22 cellular contexts compared by ENCODE assay signal in genomic region chr15:35071071-35071470, GRCh38. TPM values are rescaled to one million over a fixed set of nuclear protein-coding genes. Genes with fewer than 3 reads are reported as not detected.
"Had no signal": no experiment of that assay in that cellular context is flagged by ENCODE, and none has a peak within 500 bp of the region (broad histone marks: within the 10 kb centered on the region; RNA-seq: fewer than 3 reads in every experiment).

No MANE protein-coding gene starts in this region.

- H3K36me3 ChIP-seq: vagina had no signal

- H3K4me3 Mint-ChIP-seq: activated CD4-positive, alpha-beta memory T cell treated with anti-CD3 and anti-CD28 coated beads for 36 hours; brain; naive thymus-derived CD4-positive, alpha-beta T cell; neural crest cell had no signal

- H3K27me3 ChIP-seq: foreskin keratinocyte, testis, vagina had no signal

- FAIRE-seq: kidney had no signal

- H3K36me3 Mint-ChIP-seq: activated CD4-positive, alpha-beta memory T cell treated with anti-CD3 and anti-CD28 coated beads for 36 hours; brain; naive thymus-derived CD4-positive, alpha-beta T cell had no signal

- DNase-seq: activated CD4-positive, alpha-beta memory T cell treated with anti-CD3 and anti-CD28 coated beads for 36 hours; activated CD4-positive, alpha-beta T cell treated with anti-CD3 and anti-CD28 coated beads for 48 hours; activated CD4-positive, CD25-positive, alpha-beta regulatory T cell; activated naive CD4-positive, alpha-beta T cell treated with anti-CD3 and anti-CD28 coated beads, Interleukin-2, amount 50 U/mL, for 16 hours; activated T-cell treated with anti-CD3 and anti-CD28 coated beads, Interleukin-2, amount 50 U/mL, for 48 hours; aorta; effector memory CD4-positive, alpha-beta T cell; foreskin keratinocyte; kidney; naive thymus-derived CD4-positive, alpha-beta T cell; stimulated activated CD4-positive, alpha-beta T cell treated with anti-CD3 and anti-CD28 coated beads, Interleukin-4, amount 100 ng/mL, for 1 hour; stimulated activated naive CD4-positive, alpha-beta T cell; T-helper 9 cell; testis had no signal

- H3K4me1 Mint-ChIP-seq: naive thymus-derived CD4-positive, alpha-beta T cell had no signal

- H3K27ac Mint-ChIP-seq: activated CD4-positive, alpha-beta memory T cell treated with anti-CD3 and anti-CD28 coated beads for 36 hours; brain; naive thymus-derived CD4-positive, alpha-beta T cell had no signal

- H3K4me1 ChIP-seq: foreskin keratinocyte, testis had no signal

- H3K27ac ChIP-seq: foreskin keratinocyte, testis, vagina had no signal

- H3K9me3 ChIP-seq: testis, vagina had no signal

- ATAC-seq: foreskin keratinocyte; naive thymus-derived CD4-positive, alpha-beta T cell had no signal

- H3K9me3 Mint-ChIP-seq: activated CD4-positive, alpha-beta memory T cell treated with anti-CD3 and anti-CD28 coated beads for 36 hours; neural crest cell had no signal

- H3K4me3 ChIP-seq: testis, vagina had no signal

RNA-seq across cellular contexts. Expression of gene NANOGP8, which starts 14.0 kb away (rescaled TPM):
- total RNA-seq: activated CD4-positive, alpha-beta memory T cell treated with anti-CD3 and anti-CD28 coated beads for 36 hours; cardiac septum; dermis microvascular lymphatic vessel endothelial cell; foreskin keratinocyte; glomerular endothelial cell; lung microvascular endothelial cell; naive thymus-derived CD4-positive, alpha-beta T cell; neural crest cell; renal cortical epithelial cell; vagina had no signal
- polyA plus RNA-seq: aorta; foreskin keratinocyte; naive thymus-derived CD4-positive, alpha-beta T cell had no signal
